20 cellular contexts compared by ENCODE assay signal in genomic region chr18:8401606-8402005, GRCh38.
"Had no signal": no experiment of that assay in that cellular context is flagged by ENCODE, and none has a peak within 500 bp of the region (broad histone marks: within the 10 kb centered on the region; RNA-seq: fewer than 3 reads in every experiment).

No MANE protein-coding gene starts in this region.

- H3K27me3 Mint-ChIP-seq: naive thymus-derived CD8-positive, alpha-beta T cell had no signal

- H3K4me3 ChIP-seq: coronary artery, dorsolateral prefrontal cortex, esophagus muscularis mucosa, gastroesophageal sphincter, heart left ventricle, hepatocyte, left ventricle myocardium inferior, lower lobe of right lung, mucosa of descending colon had no signal

- H2AFZ ChIP-seq: hepatocyte had no signal

- H3K4me1 Mint-ChIP-seq: immature natural killer cell; naive B cell; naive thymus-derived CD8-positive, alpha-beta T cell had no signal

- H3K4me2 ChIP-seq: hepatocyte had no signal

- H3K4me1 ChIP-seq: esophagus muscularis mucosa, foreskin keratinocyte, gastroesophageal sphincter, heart left ventricle, left ventricle myocardium inferior, lower lobe of right lung had no signal

- ATAC-seq: gastroesophageal sphincter; left cardiac atrium; lower lobe of right lung; mucosa of descending colon; naive thymus-derived CD8-positive, alpha-beta T cell had no signal

- H3K27me3 ChIP-seq: dorsolateral prefrontal cortex, esophagus muscularis mucosa, foreskin keratinocyte, gastroesophageal sphincter, heart left ventricle, hepatocyte had no signal

- DNase-seq: dermis blood vessel endothelial cell; dorsolateral prefrontal cortex; effector CD4-positive, alpha-beta T cell; effector memory CD4-positive, alpha-beta T cell; foreskin keratinocyte; heart left ventricle; hypothalamus; immature natural killer cell; left cardiac atrium; left ventricle myocardium inferior; lower lobe of right lung; mesenchymal stem cell; mucosa of descending colon; naive B cell had no signal

- H3K27ac Mint-ChIP-seq: immature natural killer cell; mesothelial cell of epicardium; naive B cell; naive thymus-derived CD8-positive, alpha-beta T cell had no signal

- H3K79me2 ChIP-seq: hepatocyte had no signal

- H3K27ac ChIP-seq: coronary artery, dorsolateral prefrontal cortex, esophagus muscularis mucosa, foreskin keratinocyte, gastroesophageal sphincter, heart left ventricle, hepatocyte, left ventricle myocardium inferior, lower lobe of right lung had no signal

- H3K36me3 Mint-ChIP-seq: naive B cell; naive thymus-derived CD8-positive, alpha-beta T cell had no signal

- H3K4me3 Mint-ChIP-seq: immature natural killer cell; mesothelial cell of epicardium; naive B cell; naive thymus-derived CD8-positive, alpha-beta T cell had no signal
